In genomic region chr6:139879823-139880356, GRCh38 we compare ENCODE assay signal across 21 cellular contexts.
DNase-seq lines count a peak whose midpoint lies in the region; ATAC-seq and TF ChIP-seq lines count a peak whose summit lies in the region.
"Had no signal": no experiment of that assay in that cellular context is flagged by ENCODE, and none has a peak within 500 bp of the region (broad histone marks: within the 10 kb centered on the region; RNA-seq: fewer than 3 reads in every experiment).

No MANE protein-coding gene starts in this region.

- no peak overlapping the region for H2AFZ ChIP-seq in Karpas-422 (ENCODE audit: low read length)

- H3K4me1 Mint-ChIP-seq in osteocyte (ENCODE audit: unreplicated experiment), result peaks cover 43% of the 10 kb centered on the region

- no peak overlapping the region for H3K27ac ChIP-seq in Karpas-422 (ENCODE audit: low read length)
- H3K27ac ChIP-seq: BLaER1 had no signal

- no peak overlapping the region for H3K9ac ChIP-seq in Karpas-422 (ENCODE audit: low read length)
- H3K9ac ChIP-seq: BLaER1 had no signal

- no peaks in the 10 kb centered on the region for H4K20me1 ChIP-seq in Karpas-422 (ENCODE audit: insufficient read depth, low read depth, low read length)
- H4K20me1 ChIP-seq: BLaER1 had no signal

- no peaks in the 10 kb centered on the region for H3K27me3 Mint-ChIP-seq in osteocyte (ENCODE audit: unreplicated experiment)

- TF ChIP-seq CTCF in choroid plexus epithelial cell (conservative IDR thresholded peaks at IDR 0.05; ENCODE audit: low read depth, low read length) (no peak), osteocyte (IDR thresholded peaks at IDR 0.05) (no peak)

- H3K9me3 Mint-ChIP-seq in osteocyte (ENCODE audit: unreplicated experiment), result no peaks in the 10 kb centered on the region
- H3K9me3 Mint-ChIP-seq: CD8-positive, alpha-beta T cell; HFFc6 had no signal

- no peak overlapping the region for H3K4me2 ChIP-seq in Karpas-422 (ENCODE audit: low read depth, low read length, poor library complexity, severe bottlenecking)
- H3K4me2 ChIP-seq: BLaER1 had no signal

- peak overlapping the region; percentile 10 for H3K27ac Mint-ChIP-seq in osteocyte (ENCODE audit: unreplicated experiment)
- H3K27ac Mint-ChIP-seq: CD8-positive, alpha-beta T cell; HFFc6 had no signal

- no peak overlapping the region for H3K4me3 Mint-ChIP-seq in osteocyte (ENCODE audit: unreplicated experiment)
- H3K4me3 Mint-ChIP-seq: CD8-positive, alpha-beta T cell; HFFc6 had no signal

- H3K4me3 ChIP-seq in Karpas-422 (ENCODE audit: low read length) (no peak overlapping the region), choroid plexus epithelial cell (ENCODE audit: low read depth, low read length) (no peak overlapping the region)
- H3K4me3 ChIP-seq: BLaER1, MG63, SK-N-MC had no signal

- H3K27me3 ChIP-seq in Karpas-422 (ENCODE audit: low read length), result no peaks in the 10 kb centered on the region
- H3K27me3 ChIP-seq: BLaER1, MG63 had no signal

- DNase-seq in Karpas-422 (peak; percentile 31), choroid plexus epithelial cell (ENCODE audit: low read depth) (peak; percentile 65), lung microvascular endothelial cell (ENCODE audit: low read depth in 2 of 2) (peak; percentile 24 to 38), osteocyte (ENCODE audit: extremely low spot score, unreplicated experiment) (no peak), NCI-H226 (no peak), NCI-H2029 (lab: John Stamatoyannopoulos, UW) (no peak)
- DNase-seq: Calu3; CD8-positive, alpha-beta T cell; HFFc6; MG63; NCI-H1048; NCI-H1436; NCI-H2029 treated with DMSO at 0.1 percent for 48 hours; NCI-H2171 treated with DMSO at 0.1 percent for 48 hours; NCI-H446 treated with DMSO at 0.1 percent for 48 hours; NK-92 treated with Interleukin-12 subunit alpha and Interleukin-12 subunit beta, amount 100 ng/mL, for 24 hours; SHP77 had no signal

- no peaks in the 10 kb centered on the region for H3K9me2 ChIP-seq in Karpas-422 (replicated peaks; ENCODE audit: insufficient read depth, low read length)

- H3K36me3 Mint-ChIP-seq in osteocyte (ENCODE audit: unreplicated experiment), result no peaks in the 10 kb centered on the region
- H3K36me3 Mint-ChIP-seq: CD8-positive, alpha-beta T cell had no signal

- H3K9me3 ChIP-seq in Karpas-422 (ENCODE audit: low read length), result no peaks in the 10 kb centered on the region
- H3K9me3 ChIP-seq: BLaER1, MG63 had no signal

- peaks cover 9% of the 10 kb centered on the region for H3K4me1 ChIP-seq in Karpas-422 (ENCODE audit: low read length)

- ATAC-seq in HG03469 (IDR thresholded peaks at IDR 0.05; ENCODE audit: unreplicated experiment) (no peak), HG03196 (IDR thresholded peaks at IDR 0.05; ENCODE audit: unreplicated experiment) (no peak)
- ATAC-seq: CD8-positive, alpha-beta T cell had no signal

- H3K79me2 ChIP-seq in Karpas-422 (ENCODE audit: low read length), result no peaks in the 10 kb centered on the region

- no peaks in the 10 kb centered on the region for H3K36me3 ChIP-seq in Karpas-422 (ENCODE audit: insufficient read depth, low read length)
- H3K36me3 ChIP-seq: BLaER1, MG63 had no signal

Comparison
In these comparisons a context has a peak if more than half of its experiments do, and no peak if none do; other contexts are left out.
1. DNase-seq: peak in Karpas-422 (single experiment), choroid plexus epithelial cell (single experiment) and lung microvascular endothelial cell (2 of 2); none in osteocyte (single experiment), NCI-H226 (single experiment) and NCI-H2029 (single experiment).